ENCODE assay signal across 8 cellular contexts in genomic region chr19:4815426-4816387, GRCh38. TPM values are rescaled to one million over a fixed set of nuclear protein-coding genes. Genes with fewer than 3 reads are reported as not detected.
DNase-seq lines count a peak whose midpoint lies in the region; ATAC-seq, FAIRE-seq and TF ChIP-seq lines count a peak whose summit lies in the region.

No MANE protein-coding gene starts in this region.

- H3K9me3 ChIP-seq in IMR-90 (ENCODE audit: control insufficient read depth, insufficient read depth, low read length): no peaks in the 10 kb centered on the region
- no peaks in the 10 kb centered on the region for H3K9me3 ChIP-seq in endothelial cell of umbilical vein (replicated peaks; ENCODE audit: control insufficient read depth, insufficient read depth, low read length)
- no peaks in the 10 kb centered on the region for H3K9me3 ChIP-seq in mucosa of descending colon

- ATAC-seq in IMR-90 (ENCODE audit: low read depth): peak; percentile 77
- ATAC-seq in mucosa of descending colon: peak; percentile 89
- no peak for ATAC-seq in HG03097 (IDR thresholded peaks at IDR 0.05; ENCODE audit: low FRiP score, unreplicated experiment)

- H3K4me3 ChIP-seq in IMR-90 (ENCODE audit: insufficient read depth, low read depth, low read length) (no peak overlapping the region), endothelial cell of umbilical vein (replicated peaks in 1 of 3; ENCODE audit: insufficient read depth in 1 of 3, low read depth in 1 of 3, low read length in 3 of 3) (peak overlapping the region in 1 of 3 experiments; percentile 14), mucosa of descending colon (no peak overlapping the region)

- in situ Hi-C loops in IMR-90 (cut with MboI; ENCODE audit: low sequenced_read_pairs): no loop called here

- peak overlapping the region; percentile 50 for H2AFZ ChIP-seq in IMR-90 (replicated peaks; ENCODE audit: low read length, poor library complexity)
- no peak overlapping the region for H2AFZ ChIP-seq in endothelial cell of umbilical vein (ENCODE audit: low read depth, low read length)

- TF ChIP-seq CTCF in D721Med (IDR thresholded peaks at IDR 0.05; ENCODE audit: insufficient read depth, missing control alignments): no peak
- no peak for TF ChIP-seq CTCF in IMR-90 (conservative IDR thresholded peaks at IDR 0.05; ENCODE audit: low read depth, low read length)
- no peak for TF ChIP-seq CTCF in endothelial cell of umbilical vein (IDR thresholded peaks at IDR 0.05; ENCODE audit: extremely low read depth in 1 of 2, insufficient read depth in 1 of 2, low read depth in 1 of 2, low read length in 2 of 2)
- no peak for TF ChIP-seq CTCF in mucosa of descending colon (IDR thresholded peaks at IDR 0.05)

- CTCF ChIA-PET in IMR-90 (lab: Yijun Ruan, JAX) (no interaction called here), endothelial cell of umbilical vein (lab: Charles Lee) (interaction anchor here (0.7 to 3.5 kb wide), 2 partner anchors 36 kb away, joined by 4 to 20 read pairs; no protein-coding TSS in a partner anchor)

- no peak overlapping the region for H3K9ac ChIP-seq in IMR-90 (ENCODE audit: low read depth, low read length)
- H3K9ac ChIP-seq in endothelial cell of umbilical vein (replicated peaks; ENCODE audit: extremely low read depth, insufficient read depth, low read length): no peak overlapping the region

- TF ChIP-seq POLR2A in IMR-90 (IDR thresholded peaks at IDR 0.05; ENCODE audit: low read depth, low read length): no peak
- TF ChIP-seq POLR2A in endothelial cell of umbilical vein (IDR thresholded peaks at IDR 0.05; ENCODE audit: low read depth, low read length): no peak

- no peak overlapping the region for H3K56ac ChIP-seq in IMR-90 (ENCODE audit: extremely low read depth, insufficient read depth, low read length)

- DNase-seq in D721Med (ENCODE audit: insufficient read length, low spot score) (peak; percentile 99), IMR-90 (peak; percentile 92), OCI-M1 (lab: John Stamatoyannopoulos, UW) (peak; percentile 100), endothelial cell of umbilical vein (ENCODE audit: low read depth, low spot score) (peak; percentile 88), mucosa of descending colon (peak; percentile 83 to 95 (median 88))
- peak; percentile 86 for DNase-seq in activated CD8-positive, alpha-beta memory T cell treated with anti-CD3 and anti-CD28 coated beads, Interleukin-2, amount 50 U/mL, for 48 hours
- peak; percentile 61 to 67 for DNase-seq in stimulated activated CD8-positive, alpha-beta memory T cell treated with anti-CD3 and anti-CD28 coated beads, Interleukin-15, amount 100 ng/mL, for 48 hours (ENCODE audit: low read depth in 2 of 2)

- WGBS in IMR-90 (ENCODE audit: extremely low coverage in 2 of 2, insufficient read length in 1 of 2), 2 experiments: 50% methylated on average over 2 of the region's 36 CpGs; no CpG with 5 or more reads in 1 of the 2 experiments

- peak overlapping the region; percentile 33; the same call in 1 of the 2 replicates for H2BK120ac ChIP-seq in IMR-90 (ENCODE audit: low read depth, low read length)

- H3K27me3 ChIP-seq in IMR-90 (ENCODE audit: control insufficient read depth, insufficient read depth, low read length): no peaks in the 10 kb centered on the region
- no peaks in the 10 kb centered on the region for H3K27me3 ChIP-seq in endothelial cell of umbilical vein (ENCODE audit: control insufficient read depth in 2 of 2, insufficient read depth in 2 of 2, low read length in 2 of 2)

- peak overlapping the region; percentile 14 for H2BK5ac ChIP-seq in IMR-90 (ENCODE audit: low read depth, low read length, poor library complexity, severe bottlenecking)

- no peak for FAIRE-seq in D721Med (lab: Jason Lieb, UNC)
- peak; percentile 98 for FAIRE-seq in endothelial cell of umbilical vein (lab: Jason Lieb, UNC)

- H3K4me2 ChIP-seq in IMR-90 (ENCODE audit: low read depth, low read length) (peak overlapping the region; percentile 45; the same call in 1 of the 2 replicates), endothelial cell of umbilical vein (ENCODE audit: insufficient read depth, low read length) (no peak overlapping the region)

- BruUV-seq in IMR-90 (replicated peaks; lab: Mats Ljungman, UMichigan) (no TSS peak), endothelial cell of umbilical vein (replicated peaks; lab: Mats Ljungman, UMichigan) (no TSS peak)

- no peak overlapping the region for H3K18ac ChIP-seq in IMR-90 (ENCODE audit: low read depth, low read length)

- peak overlapping the region; percentile 95 for H2AK5ac ChIP-seq in IMR-90 (ENCODE audit: low read depth, low read length)

- H4K5ac ChIP-seq in IMR-90 (ENCODE audit: low read depth, low read length): peak overlapping the region; percentile 14; the same call in 1 of the 2 replicates

- H3K79me2 ChIP-seq in endothelial cell of umbilical vein (ENCODE audit: control insufficient read depth, insufficient read depth, low read length): no peaks in the 10 kb centered on the region

- H3K14ac ChIP-seq in IMR-90 (replicated peaks; ENCODE audit: low read depth, low read length): 0 out of 2 replicates have a peak overlapping the region, but pooled peaks have one; percentile 27

- intact Hi-C loops in IMR-90 (cut with micrococcal nuclease) (no loop called here), endothelial cell of umbilical vein (cut with micrococcal nuclease) (loop anchor here (1.0 kb wide), 1 partner anchor 16 kb away; the partner anchor contains the start of gene TICAM1), mucosa of descending colon (cut with DNase I, micrococcal nuclease) (no loop called here)

- H3K23ac ChIP-seq in IMR-90 (ENCODE audit: low read depth, low read length): no peak overlapping the region

- no peak overlapping the region for H2BK15ac ChIP-seq in IMR-90 (ENCODE audit: low read depth, low read length)

- H3K36me3 ChIP-seq in IMR-90 (ENCODE audit: control insufficient read depth, insufficient read depth, low read length): peaks cover 24% of the 10 kb centered on the region
- H3K36me3 ChIP-seq in endothelial cell of umbilical vein (ENCODE audit: control insufficient read depth in 2 of 2, extremely low read depth in 1 of 2, insufficient read depth in 2 of 2, low read length in 2 of 2): peaks cover 0 to 13% of the 10 kb centered on the region in 2 experiments
- no peaks in the 10 kb centered on the region for H3K36me3 ChIP-seq in mucosa of descending colon (ENCODE audit: low read depth)

- peak overlapping the region; percentile 76 for H4K91ac ChIP-seq in IMR-90 (ENCODE audit: insufficient read depth, low read depth, low read length)

- H3K9me1 ChIP-seq in IMR-90 (ENCODE audit: insufficient read depth, low read length) (0 out of 2 replicates have a peak, but pooled peaks cover 3% of the 10 kb centered on the region), endothelial cell of umbilical vein (replicated peaks; ENCODE audit: control insufficient read depth, extremely low read depth, insufficient read depth, low read length) (no peaks in the 10 kb centered on the region)

- peak overlapping the region; percentile 84 to 87; a peak in 3 of 4 replicates for H4K8ac ChIP-seq in IMR-90 (ENCODE audit: low read depth in 2 of 2, low read length in 2 of 2)

- H3K4me1 ChIP-seq in IMR-90 (ENCODE audit: control insufficient read depth, insufficient read depth, low read length): peaks cover 2% of the 10 kb centered on the region; the same call in 1 of the 2 replicates
- peaks cover 5% of the 10 kb centered on the region for H3K4me1 ChIP-seq in endothelial cell of umbilical vein (ENCODE audit: control insufficient read depth, extremely low read depth, insufficient read depth, low read length)
- peaks cover 15% of the 10 kb centered on the region for H3K4me1 ChIP-seq in mucosa of descending colon (ENCODE audit: low read depth)

- POLR2A ChIA-PET in IMR-90 (lab: Charles Lee; ENCODE audit: unreplicated experiment): no interaction called here
- POLR2A ChIA-PET in endothelial cell of umbilical vein (lab: Charles Lee): no interaction called here

- H3K79me1 ChIP-seq in IMR-90 (ENCODE audit: low read depth in 1 of 2, low read length in 2 of 2): peaks cover 3 to 29% of the 10 kb centered on the region in 2 experiments; a peak in 2 of 4 replicates

- H2AK9ac ChIP-seq in IMR-90 (replicated peaks; ENCODE audit: low read depth, low read length, poor library complexity): peak overlapping the region; percentile 97

- TF ChIP-seq RAD21 in IMR-90 (IDR thresholded peaks at IDR 0.05; ENCODE audit: low read length): no peak

- dilution Hi-C loops in IMR-90 (cut with HindIII; ENCODE audit: low sequenced_read_pairs, unreplicated experiment): no loop called here
- dilution Hi-C loops in endothelial cell of umbilical vein (cut with MboI; ENCODE audit: extremely low pct_ligation_motif_present, low sequenced_read_pairs): no loop called here

- H3K4ac ChIP-seq in IMR-90 (ENCODE audit: low read depth, low read length): peak overlapping the region; percentile 81

- H4K20me1 ChIP-seq in IMR-90 (ENCODE audit: insufficient read depth, low read length) (peaks cover 6% of the 10 kb centered on the region; the same call in 1 of the 2 replicates), endothelial cell of umbilical vein (replicated peaks; ENCODE audit: control insufficient read depth, extremely low read depth, insufficient read depth, low read length) (no peaks in the 10 kb centered on the region)

- H3K27ac ChIP-seq in IMR-90 (ENCODE audit: insufficient read depth, low read length) (peak overlapping the region; percentile 35), endothelial cell of umbilical vein (ENCODE audit: insufficient read depth, low read depth, low read length) (no peak overlapping the region)

- H2BK20ac ChIP-seq in IMR-90 (ENCODE audit: low read depth, low read length): peak overlapping the region; percentile 11; the same call in 1 of the 2 replicates

RNA-seq across cellular contexts. Expression of gene TICAM1, which starts 15.8 kb away (rescaled TPM):
- total RNA-seq in IMR-90 (2012; rRNA removed): 0.90 and 1.1 TPM in 2 replicates
- 9.2 and 10.9 TPM in 2 replicates for polyA plus RNA-seq in IMR-90 (2012; rRNA removed)
- 6.4 and 7.8 TPM in 2 replicates for polyA plus RNA-seq in IMR-90 (2012; cell fraction: cytosol; rRNA removed)
- polyA plus RNA-seq in IMR-90 (2012; cell fraction: nucleus; rRNA removed; ENCODE audit: low replicate concordance): 2.4 and 4.9 TPM in 2 replicates
- total RNA-seq in endothelial cell of umbilical vein: 17.6 and 19.0 TPM in 2 replicates
- polyA plus RNA-seq in endothelial cell of umbilical vein: 4.3 and 4.8 TPM in 2 replicates
- polyA plus RNA-seq in endothelial cell of umbilical vein (2011; cell fraction: cytosol; rRNA removed): 3.3 and 3.9 TPM in 2 replicates
- polyA plus RNA-seq in endothelial cell of umbilical vein (2011; cell fraction: nucleus; rRNA removed): 2.2 and 2.8 TPM in 2 replicates
- 12.3 and 18.6 TPM in 2 replicates for polyA plus RNA-seq in endothelial cell of umbilical vein (2012)
- polyA minus RNA-seq in endothelial cell of umbilical vein: 2.4 and 2.5 TPM in 2 replicates
- polyA minus RNA-seq in endothelial cell of umbilical vein (2011; cell fraction: cytosol; rRNA and poly(A)+ RNA removed): 6.2 TPM
- polyA minus RNA-seq in endothelial cell of umbilical vein (2011; cell fraction: nucleus; rRNA and poly(A)+ RNA removed): 1.3 and 2.3 TPM in 2 replicates
- 10 to 100 TPM; 24.1 to 37.4 (median 26.4) TPM for total RNA-seq in mucosa of descending colon

RNA-seq across cellular contexts. Expression of gene FEM1A, which starts 24.2 kb away (rescaled TPM):
- total RNA-seq in IMR-90 (2012; rRNA removed) (8.6 and 8.8 TPM in 2 replicates), endothelial cell of umbilical vein (11.4 TPM in 2 replicates), mucosa of descending colon (10 to 100 TPM; 10.5 to 15.2 (median 11.4) TPM)
- polyA plus RNA-seq in IMR-90 (2012; rRNA removed) (5.3 and 5.8 TPM in 2 replicates), endothelial cell of umbilical vein (5.1 and 5.9 TPM in 2 replicates)
- polyA plus RNA-seq in IMR-90 (2012; cell fraction: cytosol; rRNA removed): 2.4 and 5.0 TPM in 2 replicates
- 1.8 and 3.2 TPM in 2 replicates for polyA plus RNA-seq in IMR-90 (2012; cell fraction: nucleus; rRNA removed; ENCODE audit: low replicate concordance)
- 4.1 and 5.3 TPM in 2 replicates for polyA plus RNA-seq in endothelial cell of umbilical vein (2011; cell fraction: cytosol; rRNA removed)
- polyA plus RNA-seq in endothelial cell of umbilical vein (2011; cell fraction: nucleus; rRNA removed): 3.6 and 4.0 TPM in 2 replicates
- polyA plus RNA-seq in endothelial cell of umbilical vein (2012): 0.67 and 0.91 TPM in 2 replicates
- 9.4 and 9.6 TPM in 2 replicates for polyA minus RNA-seq in endothelial cell of umbilical vein
- 10.3 TPM for polyA minus RNA-seq in endothelial cell of umbilical vein (2011; cell fraction: cytosol; rRNA and poly(A)+ RNA removed)
- polyA minus RNA-seq in endothelial cell of umbilical vein (2011; cell fraction: nucleus; rRNA and poly(A)+ RNA removed): 5.0 and 7.3 TPM in 2 replicates

RNA-seq across cellular contexts. Expression of gene PLIN3, which starts 51.8 kb away (rescaled TPM):
- 246 and 289 TPM in 2 replicates for total RNA-seq in IMR-90 (2012; rRNA removed)
- polyA plus RNA-seq in IMR-90 (2012; rRNA removed): 147 and 170 TPM in 2 replicates
- polyA plus RNA-seq in IMR-90 (2012; cell fraction: cytosol; rRNA removed): 125 and 358 TPM in 2 replicates
- 67.4 and 161 TPM in 2 replicates for polyA plus RNA-seq in IMR-90 (2012; cell fraction: nucleus; rRNA removed; ENCODE audit: low replicate concordance)
- total RNA-seq in endothelial cell of umbilical vein: 76.8 and 77.9 TPM in 2 replicates
- polyA plus RNA-seq in endothelial cell of umbilical vein: 88.9 and 90.0 TPM in 2 replicates
- 57.6 and 69.6 TPM in 2 replicates for polyA plus RNA-seq in endothelial cell of umbilical vein (2011; cell fraction: cytosol; rRNA removed)
- 21.7 and 23.4 TPM in 2 replicates for polyA plus RNA-seq in endothelial cell of umbilical vein (2011; cell fraction: nucleus; rRNA removed)
- 72.7 and 91.1 TPM in 2 replicates for polyA plus RNA-seq in endothelial cell of umbilical vein (2012)
- 46.3 and 69.7 TPM in 2 replicates for polyA minus RNA-seq in endothelial cell of umbilical vein
- polyA minus RNA-seq in endothelial cell of umbilical vein (2011; cell fraction: cytosol; rRNA and poly(A)+ RNA removed): 93.0 TPM
- 17.7 and 24.2 TPM in 2 replicates for polyA minus RNA-seq in endothelial cell of umbilical vein (2011; cell fraction: nucleus; rRNA and poly(A)+ RNA removed)
- total RNA-seq in mucosa of descending colon: 100 to 1,000 TPM in 2 of 3 donors, 10 to 100 TPM in 1; 77.3 to 125 (median 108) TPM
